17 cellular contexts compared by ENCODE assay signal in genomic region chr3:72004749-72005292, GRCh38.
DNase-seq lines count a peak whose midpoint lies in the region; ATAC-seq and TF ChIP-seq lines count a peak whose summit lies in the region.
"Had no signal": no experiment of that assay in that cellular context is flagged by ENCODE, and none has a peak within 500 bp of the region (broad histone marks: within the 10 kb centered on the region; RNA-seq: fewer than 3 reads in every experiment).

No MANE protein-coding gene starts in this region.

- H3K9me3 ChIP-seq in esophagus squamous epithelium = no peaks in the 10 kb centered on the region
- H3K9me3 ChIP-seq: mucosa of descending colon, suprapubic skin had no signal

- H3K79me2 ChIP-seq in mesendoderm (ENCODE audit: control insufficient read depth, insufficient read depth, low read length) = no peaks in the 10 kb centered on the region

- no peak overlapping the region for H2AK5ac ChIP-seq in mesendoderm (ENCODE audit: low read length)

- no peaks in the 10 kb centered on the region for H3K36me3 ChIP-seq in mesendoderm (ENCODE audit: control insufficient read depth, insufficient read depth, low read length)
- H3K36me3 ChIP-seq in esophagus squamous epithelium = no peaks in the 10 kb centered on the region
- H3K36me3 ChIP-seq: suprapubic skin had no signal

- no peak overlapping the region for H3K4ac ChIP-seq in mesendoderm (ENCODE audit: low read depth, low read length)

- no peak for ATAC-seq in GM21529 (IDR thresholded peaks at IDR 0.05; ENCODE audit: unreplicated experiment)
- ATAC-seq: sciatic nerve had no signal

- H3K27me3 ChIP-seq in mesendoderm (ENCODE audit: insufficient read depth, low read length, poor library complexity) (no peaks in the 10 kb centered on the region), esophagus squamous epithelium (no peaks in the 10 kb centered on the region)
- H3K27me3 ChIP-seq: suprapubic skin had no signal

- H3K4me3 ChIP-seq in epithelial cell of proximal tubule (ENCODE audit: low read depth, low read length) = no peak overlapping the region
- no peak overlapping the region for H3K4me3 ChIP-seq in mesendoderm (ENCODE audit: low read length)
- H3K4me3 ChIP-seq in esophagus squamous epithelium = no peak overlapping the region
- H3K4me3 ChIP-seq: mucosa of descending colon, SK-N-MC, suprapubic skin had no signal

- DNase-seq in EH (ENCODE audit: low read depth) (peak; percentile 54), NCI-H226 (peak; percentile 95), epithelial cell of proximal tubule (ENCODE audit: low read depth) (peak; percentile 18), mesendoderm (no peak), esophagus squamous epithelium (lab: John Stamatoyannopoulos, UW) (no peak), nucleus accumbens (lab: John Stamatoyannopoulos, UW) (no peak)
- DNase-seq in activated CD4-positive, CD25-positive, alpha-beta regulatory T cell treated with anti-CD3 and anti-CD28 coated beads, Interleukin-2, amount 50 U/mL, for 72 hours = no peak
- DNase-seq: activated CD4-positive, alpha-beta T cell treated with anti-CD3 and anti-CD28 coated beads, Interleukin-2, amount 50 U/mL, for 4 hours; activated T-cell treated with anti-CD3 and anti-CD28 coated beads, Interleukin-2, amount 50 U/mL, for 24 hours; H7; left cardiac atrium; mucosa of descending colon; NCI-H2171 had no signal

- H3K56ac ChIP-seq in mesendoderm (ENCODE audit: low read length) = no peak overlapping the region

- H2BK5ac ChIP-seq in mesendoderm (ENCODE audit: low read length) = no peak overlapping the region

- no peak overlapping the region for H4K8ac ChIP-seq in mesendoderm (ENCODE audit: low read depth, low read length)

- intact Hi-C loops in esophagus squamous epithelium (cut with DNase I) = no loop called here

- H3K4me1 ChIP-seq in mesendoderm (ENCODE audit: control insufficient read depth, low read depth, low read length) (peaks cover 10% of the 10 kb centered on the region), esophagus squamous epithelium (no peaks in the 10 kb centered on the region)
- H3K4me1 ChIP-seq: suprapubic skin had no signal

- H3K23ac ChIP-seq in mesendoderm (ENCODE audit: low read length) = no peak overlapping the region

- WGBS in mesendoderm (ENCODE audit: extremely low coverage, insufficient coverage, low lambda C conversion rate) = no CpG with 5 or more reads among the region's 5 CpGs
- 79 to 91% methylated on average over 5 of the region's 5 CpGs for WGBS in esophagus squamous epithelium, 2 donors

- H3K4me2 ChIP-seq in mesendoderm (ENCODE audit: low read length) = no peak overlapping the region

- TF ChIP-seq CTCF in epithelial cell of proximal tubule (conservative IDR thresholded peaks at IDR 0.05; ENCODE audit: low read depth, low read length) = no peak
- TF ChIP-seq CTCF in esophagus squamous epithelium (IDR thresholded peaks at IDR 0.05) = no peak

- no peak overlapping the region for H4K5ac ChIP-seq in mesendoderm (ENCODE audit: low read length)

- no peaks in the 10 kb centered on the region for H3K79me1 ChIP-seq in mesendoderm (ENCODE audit: low read length)

- H2BK120ac ChIP-seq in mesendoderm (ENCODE audit: low read depth, low read length) = no peak overlapping the region

- no peak overlapping the region for H3K9ac ChIP-seq in mesendoderm (ENCODE audit: low read length)

- H2BK15ac ChIP-seq in mesendoderm (replicated peaks; ENCODE audit: low read depth) = no peak overlapping the region

- TF ChIP-seq POLR2A in esophagus squamous epithelium (IDR thresholded peaks at IDR 0.05) = no peak

- H3K27ac ChIP-seq in mesendoderm (ENCODE audit: low read depth, low read length) = no peak overlapping the region
- H3K27ac ChIP-seq in esophagus squamous epithelium = no peak overlapping the region
- H3K27ac ChIP-seq: SK-N-MC, suprapubic skin had no signal

- H3K18ac ChIP-seq in mesendoderm (ENCODE audit: low read length) = peak overlapping the region; percentile 16

Comparison
In these comparisons a context has a peak if more than half of its experiments do, and no peak if none do; other contexts are left out.
1. DNase-seq: peak in EH (single experiment), NCI-H226 (single experiment) and epithelial cell of proximal tubule (single experiment); none in mesendoderm (single experiment), esophagus squamous epithelium (single experiment), activated CD4-positive, CD25-positive, alpha-beta regulatory T cell treated with anti-CD3 and anti-CD28 coated beads, Interleukin-2, amount 50 U/mL, for 72 hours (single experiment) and nucleus accumbens (0 of 56).